16 cellular contexts compared by ENCODE assay signal in the genomic region with DNA sequence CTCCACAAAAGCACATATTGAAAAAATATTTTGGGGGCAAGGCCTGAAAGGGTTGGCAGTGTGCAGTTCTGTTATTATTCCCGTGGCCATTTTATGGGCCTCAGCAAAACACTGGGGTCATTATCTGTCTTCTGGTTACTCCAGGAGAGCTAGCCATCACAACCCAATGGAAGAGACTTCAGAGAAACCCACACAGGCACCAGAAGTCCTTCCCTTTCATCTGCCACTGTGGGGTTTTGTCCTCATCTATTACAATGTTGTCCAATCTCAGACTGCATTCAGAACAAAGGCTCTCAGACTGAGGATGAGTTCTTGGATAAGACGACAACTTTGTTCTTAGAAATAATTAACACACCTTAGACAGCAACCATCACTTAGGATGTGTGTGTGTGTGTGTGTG.
"Had no signal": no experiment of that assay in that cellular context is flagged by ENCODE, and none has a peak within 500 bp of the region (broad histone marks: within the 10 kb centered on the region; RNA-seq: fewer than 3 reads in every experiment).

No MANE protein-coding gene starts in this region.

- DNase-seq: colonic mucosa; dermis blood vessel endothelial cell; effector CD4-positive, alpha-beta T cell; endodermal cell; erythroblast; foreskin melanocyte; heart left ventricle; islet precursor cell; mammary epithelial cell; right cardiac atrium; small intestine; stimulated activated CD4-positive, alpha-beta T cell treated with anti-CD3 and anti-CD28 coated beads, Interleukin-4, amount 100 ng/mL, for 24 hours; tibial artery; upper lobe of right lung had no signal

- H3K36me3 ChIP-seq: colonic mucosa, heart left ventricle, tibial artery, upper lobe of right lung, vagina had no signal

- H3K4me1 ChIP-seq: colonic mucosa, heart left ventricle, tibial artery, upper lobe of right lung, vagina had no signal

- ATAC-seq: heart left ventricle; right cardiac atrium; stimulated activated memory B cell treated with anti-CD40 and anti-IgM and Interleukin-4, amounts not matched to agents 10 μg/mL and 1 μg/mL and 100 μg/mL, for 72 hours; upper lobe of right lung had no signal

- H3K27ac ChIP-seq: colonic mucosa, heart left ventricle, tibial artery, upper lobe of right lung, vagina had no signal

- H3K9me3 ChIP-seq: colonic mucosa, heart left ventricle, tibial artery, upper lobe of right lung, vagina had no signal

- H3K4me3 ChIP-seq: colonic mucosa, heart left ventricle, tibial artery, upper lobe of right lung, vagina had no signal

- H3K27me3 ChIP-seq: colonic mucosa, tibial artery, upper lobe of right lung, vagina had no signal
